In the genomic region with DNA sequence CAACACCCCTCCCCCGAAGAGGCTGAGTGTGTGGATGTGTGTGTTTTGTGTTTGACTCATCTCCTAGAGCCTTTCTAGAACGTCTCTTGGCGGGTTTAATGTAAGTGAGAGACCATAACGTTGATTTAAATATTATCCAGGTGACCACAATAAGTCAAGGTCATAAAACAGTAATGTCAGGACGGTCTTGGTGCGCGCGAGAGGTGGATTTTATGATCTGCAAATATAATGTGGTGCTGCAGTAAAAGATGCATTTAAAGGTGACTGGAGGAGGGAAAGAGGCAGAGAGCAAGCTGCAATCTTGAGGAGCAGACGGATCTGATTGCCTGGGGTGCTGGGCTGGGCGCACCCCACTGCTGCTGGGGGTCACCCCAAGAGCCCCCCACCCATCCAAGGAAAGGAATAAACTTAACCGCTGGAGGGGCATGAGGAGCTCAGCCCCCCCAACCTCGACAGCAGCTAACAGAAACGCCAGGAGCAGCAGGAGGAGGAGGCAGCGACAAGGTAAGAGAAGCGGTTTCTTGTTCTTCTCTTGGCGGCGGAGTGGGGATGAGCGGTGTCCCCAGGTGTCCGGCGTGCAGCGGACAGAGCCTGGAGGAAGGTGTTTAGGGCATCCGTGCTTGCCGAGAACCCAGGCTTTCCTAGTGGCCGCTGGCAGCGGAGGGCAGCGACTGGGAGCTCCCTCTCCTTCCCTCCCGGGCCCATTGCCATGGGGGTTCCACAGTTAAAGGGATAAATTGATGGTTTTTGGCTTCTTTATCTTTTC, we compare ENCODE assay signal across 1 cellular context.
TF ChIP-seq lines count a peak whose summit lies in the region.

No MANE protein-coding gene starts in this region.

TF ChIP-seq in IMR-90, 13 proteins besides CTCF, POLR2A, EP300 and RAD21:
- TF ChIP-seq SMC3 (IDR thresholded peaks at IDR 0.05; ENCODE audit: low read depth, low read length) (no peak), CHD1 (IDR thresholded peaks at IDR 0.05; ENCODE audit: low read depth, low read length) (no peak), BHLHE40 (IDR thresholded peaks at IDR 0.05; ENCODE audit: low read depth, low read length) (no peak), RFX5 (IDR thresholded peaks at IDR 0.05; ENCODE audit: low read depth, low read length) (no peak), MXI1 (IDR thresholded peaks at IDR 0.05; ENCODE audit: borderline replicate concordance, low read depth, low read length) (no peak), MAZ (IDR thresholded peaks at IDR 0.05; ENCODE audit: borderline replicate concordance, low read depth, low read length) (no peak), NFE2L2 (IDR thresholded peaks at IDR 0.05; ENCODE audit: low read depth, low read length) (no peak), MAFK (IDR thresholded peaks at IDR 0.05; ENCODE audit: low read depth, low read length) (no peak), CEBPB (IDR thresholded peaks at IDR 0.05; ENCODE audit: low read depth, low read length) (no peak), RCOR1 (IDR thresholded peaks at IDR 0.05; ENCODE audit: insufficient replicate concordance, low read length) (no peak), FOS (IDR thresholded peaks at IDR 0.05; ENCODE audit: low read depth, low read length) (no peak)
- TF ChIP-seq, protein P1, sequence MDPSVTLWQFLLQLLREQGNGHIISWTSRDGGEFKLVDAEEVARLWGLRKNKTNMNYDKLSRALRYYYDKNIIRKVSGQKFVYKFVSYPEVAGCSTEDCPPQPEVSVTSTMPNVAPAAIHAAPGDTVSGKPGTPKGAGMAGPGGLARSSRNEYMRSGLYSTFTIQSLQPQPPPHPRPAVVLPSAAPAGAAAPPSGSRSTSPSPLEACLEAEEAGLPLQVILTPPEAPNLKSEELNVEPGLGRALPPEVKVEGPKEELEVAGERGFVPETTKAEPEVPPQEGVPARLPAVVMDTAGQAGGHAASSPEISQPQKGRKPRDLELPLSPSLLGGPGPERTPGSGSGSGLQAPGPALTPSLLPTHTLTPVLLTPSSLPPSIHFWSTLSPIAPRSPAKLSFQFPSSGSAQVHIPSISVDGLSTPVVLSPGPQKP (IDR thresholded peaks at IDR 0.05; ENCODE audit: borderline replicate concordance, low read depth, low read length) = no peak
- TF ChIP-seq, protein P2, sequence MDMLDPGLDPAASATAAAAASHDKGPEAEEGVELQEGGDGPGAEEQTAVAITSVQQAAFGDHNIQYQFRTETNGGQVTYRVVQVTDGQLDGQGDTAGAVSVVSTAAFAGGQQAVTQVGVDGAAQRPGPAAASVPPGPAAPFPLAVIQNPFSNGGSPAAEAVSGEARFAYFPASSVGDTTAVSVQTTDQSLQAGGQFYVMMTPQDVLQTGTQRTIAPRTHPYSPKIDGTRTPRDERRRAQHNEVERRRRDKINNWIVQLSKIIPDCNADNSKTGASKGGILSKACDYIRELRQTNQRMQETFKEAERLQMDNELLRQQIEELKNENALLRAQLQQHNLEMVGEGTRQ (IDR thresholded peaks at IDR 0.05; ENCODE audit: low read depth, low read length) = no peak
TF ChIP-seq in IMR-90: peak in this region for 0.
